26 cellular contexts compared by ENCODE assay signal in the genomic region with DNA sequence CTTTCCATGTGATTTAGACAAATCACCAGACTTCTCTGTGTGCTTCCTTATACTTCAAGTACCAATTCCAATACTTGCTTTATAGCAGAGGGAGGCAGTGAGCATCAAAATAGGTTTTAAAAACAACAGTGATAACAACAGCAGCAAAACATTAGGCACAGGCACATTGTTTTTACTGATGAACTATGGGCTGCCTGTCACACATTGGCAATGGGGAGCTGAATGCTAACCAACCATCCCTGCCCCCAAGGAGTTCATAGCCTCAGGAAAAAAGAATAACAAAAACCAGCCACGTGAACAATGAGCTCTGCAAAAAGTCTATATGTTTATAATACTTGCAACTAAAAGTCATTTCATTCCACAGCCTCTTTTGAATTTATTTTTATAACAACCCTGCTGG.
DNase-seq lines count a peak whose midpoint lies in the region; ATAC-seq and TF ChIP-seq lines count a peak whose summit lies in the region.
"Had no signal": no experiment of that assay in that cellular context is flagged by ENCODE, and none has a peak within 500 bp of the region (broad histone marks: within the 10 kb centered on the region; RNA-seq: fewer than 3 reads in every experiment).

No MANE protein-coding gene starts in this region.

- TF ChIP-seq CTCF in natural killer cell (IDR thresholded peaks at IDR 0.05): no peak
- TF ChIP-seq CTCF in type B pancreatic cell (conservative IDR thresholded peaks at IDR 0.05): no peak
- TF ChIP-seq CTCF in spleen (IDR thresholded peaks at IDR 0.05 in 8 of 11, conservative IDR thresholded peaks at IDR 0.05 in 3 of 11): no peak

- ATAC-seq in central memory CD8-positive, alpha-beta T cell (replicated peaks; ENCODE audit: extremely low read depth, poor library complexity, severe bottlenecking): no peak
- ATAC-seq in natural killer cell: no peak
- ATAC-seq: body of pancreas, K562, psoas muscle had no signal

- intact Hi-C loops in natural killer cell (cut with micrococcal nuclease): no loop called here
- intact Hi-C loops in spleen (cut with DNase I; ENCODE audit: low total_unique reads): no loop called here

- H3K36me3 Mint-ChIP-seq in activated naive CD4-positive, alpha-beta T cell treated with anti-CD3 and anti-CD28 coated beads, Interleukin-2, amount 50 U/mL, for 24 hours: no peaks in the 10 kb centered on the region
- H3K36me3 Mint-ChIP-seq in central memory CD8-positive, alpha-beta T cell (ENCODE audit: insufficient read depth): no peaks in the 10 kb centered on the region
- H3K36me3 Mint-ChIP-seq in natural killer cell (no peaks in the 10 kb centered on the region), type B pancreatic cell (no peaks in the 10 kb centered on the region)
- no peaks in the 10 kb centered on the region for H3K36me3 Mint-ChIP-seq in activated naive CD8-positive, alpha-beta T cell treated with anti-CD3 and anti-CD28 coated beads for 36 hours
- H3K36me3 Mint-ChIP-seq: immature natural killer cell had no signal

- H3K4me3 ChIP-seq in spleen: no peak overlapping the region
- H3K4me3 ChIP-seq: BLaER1, body of pancreas, dorsolateral prefrontal cortex, HAP-1, K562, psoas muscle, thoracic aorta had no signal

- H3K4me1 Mint-ChIP-seq in activated naive CD4-positive, alpha-beta T cell treated with anti-CD3 and anti-CD28 coated beads, Interleukin-2, amount 50 U/mL, for 24 hours: peaks cover 39% of the 10 kb centered on the region
- H3K4me1 Mint-ChIP-seq in central memory CD8-positive, alpha-beta T cell: peaks cover 11% of the 10 kb centered on the region
- H3K4me1 Mint-ChIP-seq in natural killer cell (peaks cover 12 to 17% of the 10 kb centered on the region in 2 donors), type B pancreatic cell (ENCODE audit: unreplicated experiment) (peaks cover 19% of the 10 kb centered on the region)
- peaks cover 8% of the 10 kb centered on the region for H3K4me1 Mint-ChIP-seq in activated naive CD8-positive, alpha-beta T cell treated with anti-CD3 and anti-CD28 coated beads for 36 hours

- no peaks in the 10 kb centered on the region for H3K9me3 ChIP-seq in spleen
- H3K9me3 ChIP-seq: BLaER1, body of pancreas, HAP-1, psoas muscle, thoracic aorta had no signal

- no peak for DNase-seq in activated naive CD4-positive, alpha-beta T cell (lab: John Stamatoyannopoulos, UW)
- no peak for DNase-seq in central memory CD8-positive, alpha-beta T cell (ENCODE audit: low spot score in 2 of 2)
- DNase-seq in natural killer cell: no peak
- DNase-seq in type B pancreatic cell (ENCODE audit: extremely low spot score, unreplicated experiment): no peak
- no peak for DNase-seq in germinal center (ENCODE audit: low spot score)
- DNase-seq in activated naive CD8-positive, alpha-beta T cell treated with anti-CD3 and anti-CD28 coated beads for 36 hours: no peak
- DNase-seq in spleen: no peak
- DNase-seq: activated CD4-positive, alpha-beta T cell treated with anti-CD3 and anti-CD28 coated beads, Interleukin-2, amount 50 U/mL, for 1 hour; activated CD8-positive, alpha-beta memory T cell treated with anti-CD3 and anti-CD28 coated beads, Interleukin-2, amount 50 U/mL, for 48 hours; activated naive CD4-positive, alpha-beta T cell treated with anti-CD3 and anti-CD28 coated beads for 36 hours; body of pancreas; dorsolateral prefrontal cortex; head of caudate nucleus; immature natural killer cell; NCI-H187 treated with DMSO at 0.1 percent for 48 hours; NCI-H446; psoas muscle; RPMI8226; stimulated activated CD4-positive, alpha-beta T cell treated with anti-CD3 and anti-CD28 coated beads, Interleukin-12 subunit alpha, Interleukin-12 subunit beta, amount 100 ng/mL, for 4 hours had no signal

- H3K27me3 ChIP-seq in spleen (replicated peaks in 1 of 7): no peaks in the 10 kb centered on the region
- H3K27me3 ChIP-seq: BLaER1, body of pancreas, dorsolateral prefrontal cortex had no signal

- peaks cover 0 to 16% (median 10%) of the 10 kb centered on the region in 6 donors for H3K4me1 ChIP-seq in spleen
- H3K4me1 ChIP-seq: body of pancreas, HAP-1, psoas muscle had no signal

- no peaks in the 10 kb centered on the region for H3K36me3 ChIP-seq in spleen
- H3K36me3 ChIP-seq: BLaER1, HAP-1, thoracic aorta had no signal

- H3K27me3 Mint-ChIP-seq in activated naive CD4-positive, alpha-beta T cell treated with anti-CD3 and anti-CD28 coated beads, Interleukin-2, amount 50 U/mL, for 24 hours: no peaks in the 10 kb centered on the region
- no peaks in the 10 kb centered on the region for H3K27me3 Mint-ChIP-seq in central memory CD8-positive, alpha-beta T cell
- H3K27me3 Mint-ChIP-seq in natural killer cell (ENCODE audit: low read depth in 2 of 2): no peaks in the 10 kb centered on the region
- no peaks in the 10 kb centered on the region for H3K27me3 Mint-ChIP-seq in type B pancreatic cell
- H3K27me3 Mint-ChIP-seq in activated naive CD8-positive, alpha-beta T cell treated with anti-CD3 and anti-CD28 coated beads for 36 hours: no peaks in the 10 kb centered on the region

- 74 to 91% (median 87%) methylated on average over 1 of the region's 1 CpG for WGBS in spleen, 5 donors

- no peaks in the 10 kb centered on the region for H3K9me3 Mint-ChIP-seq in activated naive CD4-positive, alpha-beta T cell treated with anti-CD3 and anti-CD28 coated beads, Interleukin-2, amount 50 U/mL, for 24 hours
- H3K9me3 Mint-ChIP-seq in central memory CD8-positive, alpha-beta T cell: no peaks in the 10 kb centered on the region
- no peaks in the 10 kb centered on the region for H3K9me3 Mint-ChIP-seq in natural killer cell
- no peaks in the 10 kb centered on the region for H3K9me3 Mint-ChIP-seq in type B pancreatic cell
- H3K9me3 Mint-ChIP-seq in activated naive CD8-positive, alpha-beta T cell treated with anti-CD3 and anti-CD28 coated beads for 36 hours: no peaks in the 10 kb centered on the region
- H3K9me3 Mint-ChIP-seq: activated naive CD4-positive, alpha-beta T cell treated with anti-CD3 and anti-CD28 coated beads for 36 hours; immature natural killer cell had no signal

- peak overlapping the region; percentile 67 for H3K27ac Mint-ChIP-seq in activated naive CD4-positive, alpha-beta T cell treated with anti-CD3 and anti-CD28 coated beads, Interleukin-2, amount 50 U/mL, for 24 hours
- H3K27ac Mint-ChIP-seq in central memory CD8-positive, alpha-beta T cell (ENCODE audit: low read depth): peak overlapping the region; percentile 19
- peak overlapping the region; percentile 31 to 55 for H3K27ac Mint-ChIP-seq in natural killer cell
- peak overlapping the region; percentile 24 for H3K27ac Mint-ChIP-seq in type B pancreatic cell
- H3K27ac Mint-ChIP-seq in activated naive CD8-positive, alpha-beta T cell treated with anti-CD3 and anti-CD28 coated beads for 36 hours: no peak overlapping the region
- H3K27ac Mint-ChIP-seq: activated naive CD4-positive, alpha-beta T cell treated with anti-CD3 and anti-CD28 coated beads for 36 hours had no signal

- no peak overlapping the region for H3K27ac ChIP-seq in spleen
- H3K27ac ChIP-seq: 22Rv1, BLaER1, body of pancreas, HL-60, psoas muscle had no signal

- H3K4me3 Mint-ChIP-seq in activated naive CD4-positive, alpha-beta T cell treated with anti-CD3 and anti-CD28 coated beads, Interleukin-2, amount 50 U/mL, for 24 hours: no peak overlapping the region
- H3K4me3 Mint-ChIP-seq in central memory CD8-positive, alpha-beta T cell: no peak overlapping the region
- H3K4me3 Mint-ChIP-seq in natural killer cell (no peak overlapping the region), type B pancreatic cell (no peak overlapping the region)
- no peak overlapping the region for H3K4me3 Mint-ChIP-seq in activated naive CD8-positive, alpha-beta T cell treated with anti-CD3 and anti-CD28 coated beads for 36 hours
- H3K4me3 Mint-ChIP-seq: activated naive CD4-positive, alpha-beta T cell treated with anti-CD3 and anti-CD28 coated beads for 36 hours; immature natural killer cell had no signal

- no peak for TF ChIP-seq POLR2A in spleen (IDR thresholded peaks at IDR 0.05)
